Comparison of ENCODE assay signal across 8 cellular contexts in genomic region chr10:97332586-97333350, GRCh38. TPM values are rescaled to one million over a fixed set of nuclear protein-coding genes. Genes with fewer than 3 reads are reported as not detected.
A peak's percentile ranks its signal among the peaks of the same experiment; 100 is the strongest.
DNase-seq lines count a peak whose midpoint lies in the region; ATAC-seq and TF ChIP-seq lines count a peak whose summit lies in the region.

No MANE protein-coding gene starts in this region.

- peaks cover under 1 to 2% of the 10 kb centered on the region in 2 donors for H3K27me3 Mint-ChIP-seq in CD8-positive, alpha-beta memory T cell
- H3K27me3 Mint-ChIP-seq in activated CD4-positive, alpha-beta memory T cell treated with anti-CD3 and anti-CD28 coated beads, Interleukin-2, amount 10 ng/mL, durations not matched to agents 7 days and 5 days = peaks cover 19% of the 10 kb centered on the region
- H3K27me3 Mint-ChIP-seq in natural killer cell (ENCODE audit: low read depth in 2 of 2) = no peaks in the 10 kb centered on the region

- intact Hi-C loops in natural killer cell (cut with micrococcal nuclease) = loop anchor here (1.0 to 10.0 kb wide), 3 partner anchors 12 to 72 kb away; partner anchors contain the start of gene RRP12

- peaks cover 0 to 2% (median 0%) of the 10 kb centered on the region in 5 donors for H3K9me3 Mint-ChIP-seq in CD8-positive, alpha-beta memory T cell
- no peaks in the 10 kb centered on the region for H3K9me3 Mint-ChIP-seq in activated CD4-positive, alpha-beta memory T cell treated with anti-CD3 and anti-CD28 coated beads, Interleukin-2, amount 10 ng/mL, durations not matched to agents 7 days and 5 days
- no peaks in the 10 kb centered on the region for H3K9me3 Mint-ChIP-seq in natural killer cell

- TF ChIP-seq CTCF in fibroblast of the aortic adventitia (IDR thresholded peaks at IDR 0.05; ENCODE audit: insufficient read depth, low read length) (peak; percentile 47), natural killer cell (IDR thresholded peaks at IDR 0.05) (no peak)

- peak overlapping the region; percentile 49 for H3K27ac ChIP-seq in CD8-positive, alpha-beta memory T cell (ENCODE audit: low read depth, low read length)

- ATAC-seq in natural killer cell (no peak), HG03159 (IDR thresholded peaks at IDR 0.05; ENCODE audit: unreplicated experiment) (no peak)

- no peaks in the 10 kb centered on the region for H3K27me3 ChIP-seq in CD8-positive, alpha-beta memory T cell (ENCODE audit: insufficient read depth, low read length, poor library complexity, severe bottlenecking)

- H3K4me3 Mint-ChIP-seq in CD8-positive, alpha-beta memory T cell = peak overlapping the region; percentile 89 to 96 (median 91)
- peak overlapping the region; percentile 84 for H3K4me3 Mint-ChIP-seq in activated CD4-positive, alpha-beta memory T cell treated with anti-CD3 and anti-CD28 coated beads, Interleukin-2, amount 10 ng/mL, durations not matched to agents 7 days and 5 days
- peak overlapping the region; percentile 95 for H3K4me3 Mint-ChIP-seq in natural killer cell

- peak overlapping the region; percentile 67 for H3K4me3 ChIP-seq in CD8-positive, alpha-beta memory T cell (ENCODE audit: low read length)
- H3K4me3 ChIP-seq in fibroblast of the aortic adventitia (ENCODE audit: low read depth, low read length) = peak overlapping the region; percentile 78

- no peaks in the 10 kb centered on the region for H3K9me3 ChIP-seq in CD8-positive, alpha-beta memory T cell (ENCODE audit: low read length)

- peak overlapping the region; percentile 72 to 98 (median 85) for H3K27ac Mint-ChIP-seq in CD8-positive, alpha-beta memory T cell
- peak overlapping the region; percentile 76 for H3K27ac Mint-ChIP-seq in activated CD4-positive, alpha-beta memory T cell treated with anti-CD3 and anti-CD28 coated beads, Interleukin-2, amount 10 ng/mL, durations not matched to agents 7 days and 5 days
- peak overlapping the region; percentile 85 for H3K27ac Mint-ChIP-seq in natural killer cell

- no peak for DNase-seq in CD8-positive, alpha-beta memory T cell
- peak; percentile 66 for DNase-seq in HT1080 (ENCODE audit: low read depth)
- no peak for DNase-seq in activated CD4-positive, alpha-beta memory T cell treated with anti-CD3 and anti-CD28 coated beads, Interleukin-2, amount 10 ng/mL, durations not matched to agents 7 days and 5 days
- peak; percentile 77 for DNase-seq in fibroblast of the aortic adventitia (ENCODE audit: low read depth)
- no peak for DNase-seq in natural killer cell
- no peak for DNase-seq in stimulated activated CD8-positive, alpha-beta memory T cell treated with anti-CD3 and anti-CD28 coated beads, Interleukin-4, amount 100 ng/mL, for 48 hours
- DNase-seq in KG1 (lab: John Stamatoyannopoulos, UW) = no peak

- POLR2A ChIA-PET in CD8-positive, alpha-beta memory T cell (lab: Charles Lee) = interaction anchor here (0.5 to 4.9 kb wide), 6 partner anchors 11 to 404 kb away, joined by 3 to 75 read pairs (median 8); partner anchors contain the start of genes FRAT1 and ZFYVE27
- POLR2A ChIA-PET in activated CD4-positive, alpha-beta memory T cell treated with anti-CD3 and anti-CD28 coated beads, Interleukin-2, amount 10 ng/mL, durations not matched to agents 7 days and 5 days (lab: Charles Lee) = interaction anchor here (0.7 to 5.8 kb wide), 12 partner anchors 7 to 112 kb away, joined by 3 to 51 read pairs (median 4); partner anchors contain the start of genes ARHGAP19, FRAT1 and RRP12

- peaks cover 35 to 59% (median 53%) of the 10 kb centered on the region in 3 donors for H3K4me1 Mint-ChIP-seq in CD8-positive, alpha-beta memory T cell
- peaks cover 51% of the 10 kb centered on the region for H3K4me1 Mint-ChIP-seq in activated CD4-positive, alpha-beta memory T cell treated with anti-CD3 and anti-CD28 coated beads, Interleukin-2, amount 10 ng/mL, durations not matched to agents 7 days and 5 days
- H3K4me1 Mint-ChIP-seq in natural killer cell = peaks cover 28 to 45% of the 10 kb centered on the region in 2 donors

- CTCF ChIA-PET in CD8-positive, alpha-beta memory T cell (lab: Charles Lee) = interaction anchor here (0.7 to 5.7 kb wide), 7 partner anchors 7 to 54 kb away, joined by 4 to 41 read pairs (median 5); partner anchors contain the start of genes ARHGAP19 and FRAT1
- CTCF ChIA-PET in activated CD4-positive, alpha-beta memory T cell treated with anti-CD3 and anti-CD28 coated beads, Interleukin-2, amount 10 ng/mL, durations not matched to agents 7 days and 5 days (lab: Charles Lee) = interaction anchor here (0.7 to 2.3 kb wide), 9 partner anchors 8 to 82 kb away, joined by 3 to 14 read pairs (median 4); partner anchors contain the start of genes FRAT1 and RRP12

- H3K4me1 ChIP-seq in CD8-positive, alpha-beta memory T cell (ENCODE audit: insufficient read depth, low read length) = peaks cover 28% of the 10 kb centered on the region

- H3K36me3 ChIP-seq in CD8-positive, alpha-beta memory T cell (ENCODE audit: insufficient read depth, low read length) = no peaks in the 10 kb centered on the region

- H3K36me3 Mint-ChIP-seq in CD8-positive, alpha-beta memory T cell = peaks cover 0 to 40% (median 7%) of the 10 kb centered on the region in 3 donors
- H3K36me3 Mint-ChIP-seq in activated CD4-positive, alpha-beta memory T cell treated with anti-CD3 and anti-CD28 coated beads, Interleukin-2, amount 10 ng/mL, durations not matched to agents 7 days and 5 days (ENCODE audit: low read depth) = peaks cover 26% of the 10 kb centered on the region
- H3K36me3 Mint-ChIP-seq in natural killer cell = no peaks in the 10 kb centered on the region

RNA-seq across cellular contexts. Expression of gene FRAT2, which starts 1.8 kb away (rescaled TPM):
- total RNA-seq in CD8-positive, alpha-beta memory T cell = 10 to 100 TPM in 1 of 2 experiments, 1 to 10 TPM in 1; 9.8 to 10.4 TPM
- polyA plus RNA-seq in CD8-positive, alpha-beta memory T cell = 18.7 TPM
- 11.8 and 12.9 TPM in 2 replicates for total RNA-seq in HT1080 (2014; rRNA removed; shearing (Covaris generic))
- polyA plus RNA-seq in HT1080 (2015; cell fraction: cytosol; rRNA removed) = 10.1 and 10.5 TPM in 2 replicates
- polyA plus RNA-seq in HT1080 (2015; cell fraction: nucleus; rRNA removed) = 5.7 and 7.0 TPM in 2 replicates
- total RNA-seq in activated CD4-positive, alpha-beta memory T cell treated with anti-CD3 and anti-CD28 coated beads, Interleukin-2, amount 10 ng/mL, durations not matched to agents 7 days and 5 days = 10 to 100 TPM; 11.1 to 11.5 TPM
- 5.2 and 6.8 TPM in 2 replicates for total RNA-seq in fibroblast of the aortic adventitia (ENCODE audit: low replicate concordance)
- 10 to 100 TPM; 18.7 to 23.4 (median 22.2) TPM for total RNA-seq in natural killer cell

RNA-seq across cellular contexts. Expression of gene FRAT1, which starts 13.7 kb away (rescaled TPM):
- 1 to 10 TPM; 4.3 to 4.7 TPM for total RNA-seq in CD8-positive, alpha-beta memory T cell
- polyA plus RNA-seq in CD8-positive, alpha-beta memory T cell = 13.3 TPM
- 3.3 and 4.3 TPM in 2 replicates for total RNA-seq in HT1080 (2014; rRNA removed; shearing (Covaris generic))
- polyA plus RNA-seq in HT1080 (2015; cell fraction: cytosol; rRNA removed) = 3.2 and 3.4 TPM in 2 replicates
- 2.0 and 3.1 TPM in 2 replicates for polyA plus RNA-seq in HT1080 (2015; cell fraction: nucleus; rRNA removed)
- 1 to 10 TPM; 6.9 to 7.6 TPM for total RNA-seq in activated CD4-positive, alpha-beta memory T cell treated with anti-CD3 and anti-CD28 coated beads, Interleukin-2, amount 10 ng/mL, durations not matched to agents 7 days and 5 days
- total RNA-seq in fibroblast of the aortic adventitia (ENCODE audit: low replicate concordance) = 1.5 and 5.6 TPM in 2 replicates
- 10 to 100 TPM; 26.0 to 45.0 (median 32.1) TPM for total RNA-seq in natural killer cell

RNA-seq across cellular contexts. Expression of gene ARHGAP19, which starts 40.3 kb away (rescaled TPM):
- 10 to 100 TPM; 23.3 to 26.5 TPM for total RNA-seq in CD8-positive, alpha-beta memory T cell
- polyA plus RNA-seq in CD8-positive, alpha-beta memory T cell = 8.9 TPM
- 9.0 and 11.1 TPM in 2 replicates for total RNA-seq in HT1080 (2014; rRNA removed; shearing (Covaris generic))
- 9.9 and 12.4 TPM in 2 replicates for polyA plus RNA-seq in HT1080 (2015; cell fraction: cytosol; rRNA removed)
- polyA plus RNA-seq in HT1080 (2015; cell fraction: nucleus; rRNA removed) = 19.4 and 27.8 TPM in 2 replicates
- 10 to 100 TPM; 47.0 to 54.4 TPM for total RNA-seq in activated CD4-positive, alpha-beta memory T cell treated with anti-CD3 and anti-CD28 coated beads, Interleukin-2, amount 10 ng/mL, durations not matched to agents 7 days and 5 days
- total RNA-seq in fibroblast of the aortic adventitia (ENCODE audit: low replicate concordance) (9.8 and 10.8 TPM in 2 replicates), natural killer cell (10 to 100 TPM; 22.6 to 23.3 (median 22.7) TPM)

Comparison
In these comparisons a context has a peak if more than half of its experiments do, and no peak if none do; other contexts are left out.
1. DNase-seq: peak in HT1080 (single experiment) and fibroblast of the aortic adventitia (single experiment); none in CD8-positive, alpha-beta memory T cell (0 of 5), activated CD4-positive, alpha-beta memory T cell treated with anti-CD3 and anti-CD28 coated beads, Interleukin-2, amount 10 ng/mL, durations not matched to agents 7 days and 5 days (single experiment), natural killer cell (single experiment), stimulated activated CD8-positive, alpha-beta memory T cell treated with anti-CD3 and anti-CD28 coated beads, Interleukin-4, amount 100 ng/mL, for 48 hours (single experiment) and KG1 (single experiment).
2. Peak in every context shown above with its lines, with median percentiles within 50 percentile points of each other: H3K27ac Mint-ChIP-seq and H3K4me3 Mint-ChIP-seq.